ENCODE assay signal across 16 cellular contexts in genomic region chr9:107281164-107281563, GRCh38. TPM values are rescaled to one million over a fixed set of nuclear protein-coding genes. Genes with fewer than 3 reads are reported as not detected.
DNase-seq lines count a peak whose midpoint lies in the region; ATAC-seq and TF ChIP-seq lines count a peak whose summit lies in the region.
"Had no signal": no experiment of that assay in that cellular context is flagged by ENCODE, and none has a peak within 500 bp of the region (broad histone marks: within the 10 kb centered on the region; RNA-seq: fewer than 3 reads in every experiment).

No MANE protein-coding gene starts in this region.

- ATAC-seq in T-helper 17 cell = no peak
- ATAC-seq in stimulated activated naive CD8-positive, alpha-beta T cell treated with anti-CD3 and anti-CD28 coated beads, Interleukin-15, amount 100 ng/mL, for 72 hours = no peak
- no peak for ATAC-seq in gastroesophageal sphincter
- no peak for ATAC-seq in GM21447 (IDR thresholded peaks at IDR 0.05; ENCODE audit: unreplicated experiment)
- ATAC-seq: A549 had no signal

- no peaks in the 10 kb centered on the region for H3K9me2 ChIP-seq in hepatocyte (replicated peaks; ENCODE audit: insufficient read depth)

- peaks cover 30% of the 10 kb centered on the region for H3K79me2 ChIP-seq in hepatocyte

- H3K36me3 Mint-ChIP-seq in T-helper 2 cell treated with Interferon-gamma antibody and Interleukin-4, amounts not matched to agents 5 μg/mL and 100 μg/mL, for 36 hours (ENCODE audit: low read depth) = peaks cover 10% of the 10 kb centered on the region
- peaks cover 8% of the 10 kb centered on the region for H3K36me3 Mint-ChIP-seq in T-helper 17 cell (ENCODE audit: low read depth)

- no peak for TF ChIP-seq EP300 in gastroesophageal sphincter (IDR thresholded peaks at IDR 0.05)

- WGBS in hepatocyte (ENCODE audit: low lambda C conversion rate, missing lambda C conversion rate) = 64% methylated on average over 1 of the region's 1 CpG
- 65 to 71% methylated on average over 1 of the region's 1 CpG for WGBS in gastroesophageal sphincter (ENCODE audit: low coverage in 1 of 2), 2 donors

- H3K4me3 Mint-ChIP-seq in T-helper 2 cell treated with Interferon-gamma antibody and Interleukin-4, amounts not matched to agents 5 μg/mL and 100 μg/mL, for 36 hours = peak overlapping the region; percentile 32
- peak overlapping the region; percentile 61 for H3K4me3 Mint-ChIP-seq in T-helper 17 cell
- peak overlapping the region; percentile 35 to 46 for H3K4me3 Mint-ChIP-seq in stimulated activated naive CD8-positive, alpha-beta T cell treated with anti-CD3 and anti-CD28 coated beads, Interleukin-15, amount 100 ng/mL, for 72 hours

- no peaks in the 10 kb centered on the region for H3K27me3 ChIP-seq in hepatocyte
- no peaks in the 10 kb centered on the region for H3K27me3 ChIP-seq in gastroesophageal sphincter
- H3K27me3 ChIP-seq: tibial nerve had no signal

- H3K4me1 ChIP-seq in hepatocyte (ENCODE audit: insufficient read depth) = peaks cover 7% of the 10 kb centered on the region
- peaks cover 0 to 28% (median 14%) of the 10 kb centered on the region in 3 donors for H3K4me1 ChIP-seq in gastroesophageal sphincter

- H2AFZ ChIP-seq in hepatocyte = no peak overlapping the region

- H3K9me3 ChIP-seq in T-helper 17 cell (ENCODE audit: control insufficient read depth, low read length, poor library complexity, severe bottlenecking) (no peaks in the 10 kb centered on the region), hepatocyte (ENCODE audit: low read depth) (no peaks in the 10 kb centered on the region), gastroesophageal sphincter (no peaks in the 10 kb centered on the region)
- H3K9me3 ChIP-seq: A549, tibial nerve had no signal

- TF ChIP-seq POLR2A in gastroesophageal sphincter (IDR thresholded peaks at IDR 0.05) = no peak

- H3K4me1 Mint-ChIP-seq in T-helper 2 cell treated with Interferon-gamma antibody and Interleukin-4, amounts not matched to agents 5 μg/mL and 100 μg/mL, for 36 hours (ENCODE audit: low read depth) = peaks cover 26% of the 10 kb centered on the region
- H3K4me1 Mint-ChIP-seq in T-helper 17 cell = peaks cover 29% of the 10 kb centered on the region
- H3K4me1 Mint-ChIP-seq in stimulated activated naive CD8-positive, alpha-beta T cell treated with anti-CD3 and anti-CD28 coated beads, Interleukin-15, amount 100 ng/mL, for 72 hours = peaks cover 33% of the 10 kb centered on the region

- no peak for DNase-seq in T-helper 2 cell treated with Interferon-gamma antibody and Interleukin-4, amounts not matched to agents 5 μg/mL and 100 μg/mL, for 36 hours (ENCODE audit: low spot score)
- DNase-seq in T-helper 2 cell (no peak), T-helper 17 cell (no peak), hepatocyte (ENCODE audit: low spot score) (no peak), DMS 273 treated with DMSO at 0.1 percent for 48 hours (lab: John Stamatoyannopoulos, UW) (no peak)
- DNase-seq in stimulated activated naive CD8-positive, alpha-beta T cell treated with anti-CD3 and anti-CD28 coated beads, Interleukin-15, amount 100 ng/mL, for 72 hours = no peak
- DNase-seq: amniotic stem cell; DMS79 treated with DMSO at 0.1 percent for 48 hours; effector memory CD4-positive, alpha-beta T cell; MM.1S; T1000 had no signal

- peaks cover 9% of the 10 kb centered on the region for H3K27me3 Mint-ChIP-seq in T-helper 2 cell treated with Interferon-gamma antibody and Interleukin-4, amounts not matched to agents 5 μg/mL and 100 μg/mL, for 36 hours (ENCODE audit: low read depth)
- peaks cover 27% of the 10 kb centered on the region for H3K27me3 Mint-ChIP-seq in T-helper 17 cell
- H3K27me3 Mint-ChIP-seq in stimulated activated naive CD8-positive, alpha-beta T cell treated with anti-CD3 and anti-CD28 coated beads, Interleukin-15, amount 100 ng/mL, for 72 hours = no peaks in the 10 kb centered on the region

- H3K9me3 Mint-ChIP-seq in T-helper 2 cell treated with Interferon-gamma antibody and Interleukin-4, amounts not matched to agents 5 μg/mL and 100 μg/mL, for 36 hours = no peaks in the 10 kb centered on the region
- H3K9me3 Mint-ChIP-seq in stimulated activated naive CD8-positive, alpha-beta T cell treated with anti-CD3 and anti-CD28 coated beads, Interleukin-15, amount 100 ng/mL, for 72 hours = no peaks in the 10 kb centered on the region

- H3K27ac ChIP-seq in hepatocyte (peak overlapping the region; percentile 46), gastroesophageal sphincter (no peak overlapping the region)

- peaks cover 20% of the 10 kb centered on the region for H4K20me1 ChIP-seq in hepatocyte (ENCODE audit: insufficient read depth, poor library complexity, severe bottlenecking)

- H3K27ac Mint-ChIP-seq in T-helper 2 cell treated with Interferon-gamma antibody and Interleukin-4, amounts not matched to agents 5 μg/mL and 100 μg/mL, for 36 hours = no peak overlapping the region
- no peak overlapping the region for H3K27ac Mint-ChIP-seq in T-helper 17 cell
- H3K27ac Mint-ChIP-seq in stimulated activated naive CD8-positive, alpha-beta T cell treated with anti-CD3 and anti-CD28 coated beads, Interleukin-15, amount 100 ng/mL, for 72 hours = peak overlapping the region in 1 of 2 donors; percentile 17

- no peak overlapping the region for H3K4me3 ChIP-seq in hepatocyte
- no peak overlapping the region for H3K4me3 ChIP-seq in gastroesophageal sphincter
- H3K4me3 ChIP-seq: A549, skin epidermis, tibial nerve had no signal

- TF ChIP-seq CTCF in hepatocyte (IDR thresholded peaks at IDR 0.05; ENCODE audit: poor library complexity) (no peak), gastroesophageal sphincter (IDR thresholded peaks at IDR 0.05) (no peak)

- no peak overlapping the region for H3K4me2 ChIP-seq in hepatocyte

- no peaks in the 10 kb centered on the region for H3K36me3 ChIP-seq in hepatocyte (replicated peaks; ENCODE audit: insufficient read depth, low read depth)
- H3K36me3 ChIP-seq in gastroesophageal sphincter = no peaks in the 10 kb centered on the region
- H3K36me3 ChIP-seq: tibial nerve had no signal

RNA-seq across cellular contexts. Expression of gene RAD23B, which starts 1.9 kb away (rescaled TPM):
- total RNA-seq in T-helper 17 cell (10 to 100 TPM; 64.8 to 75.8 TPM), hepatocyte (126 and 142 TPM in 2 replicates), gastroesophageal sphincter (10 to 100 TPM; 64.3 to 96.5 (median 80.7) TPM)
- 15.9 and 19.4 TPM in 2 replicates for polyA plus RNA-seq in hepatocyte
